1 cellular context compared by ENCODE assay signal in the genomic region with DNA sequence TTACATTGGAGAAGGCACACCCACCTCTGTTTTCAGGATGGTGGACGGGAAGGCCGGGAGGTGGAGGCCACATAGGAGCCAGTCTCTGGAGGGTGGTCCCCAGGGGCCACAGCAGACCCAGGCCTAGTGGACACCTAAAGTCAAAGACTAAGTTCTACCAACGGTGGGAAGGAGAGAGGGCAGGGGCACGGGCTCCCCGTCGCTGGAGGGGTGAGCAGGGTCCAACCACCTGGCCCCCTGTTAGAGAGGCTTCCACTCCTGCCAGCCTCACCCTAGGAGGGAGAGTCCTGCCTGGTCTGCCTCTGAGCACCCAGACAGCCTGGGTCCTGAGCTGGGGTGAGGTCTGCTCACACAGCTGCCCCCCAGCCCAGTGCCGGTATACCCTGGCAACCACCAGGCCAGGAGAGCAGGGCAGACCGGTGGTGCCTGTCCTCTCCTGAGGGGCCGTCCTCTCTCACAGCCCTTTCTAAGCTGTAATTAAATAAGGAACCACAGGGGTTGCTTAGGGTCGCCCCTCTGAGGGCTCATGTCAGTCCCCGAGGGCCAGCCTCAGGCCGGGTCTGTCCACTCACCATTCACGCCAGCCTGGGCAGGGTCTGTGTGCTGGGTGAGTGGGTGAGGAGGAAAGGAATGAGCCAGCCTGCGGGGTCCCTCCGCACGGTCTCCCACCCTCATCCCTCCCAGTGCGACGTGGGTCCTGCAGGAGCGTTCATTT.
TF ChIP-seq lines count a peak whose summit lies in the region.

No MANE protein-coding gene starts in this region.

TF ChIP-seq in A549, 52 proteins besides CTCF, POLR2A, EP300 and RAD21:
- TF ChIP-seq MAFK (IDR thresholded peaks at IDR 0.05; ENCODE audit: partially characterized antibody), result no peak
- TF ChIP-seq, protein P1, sequence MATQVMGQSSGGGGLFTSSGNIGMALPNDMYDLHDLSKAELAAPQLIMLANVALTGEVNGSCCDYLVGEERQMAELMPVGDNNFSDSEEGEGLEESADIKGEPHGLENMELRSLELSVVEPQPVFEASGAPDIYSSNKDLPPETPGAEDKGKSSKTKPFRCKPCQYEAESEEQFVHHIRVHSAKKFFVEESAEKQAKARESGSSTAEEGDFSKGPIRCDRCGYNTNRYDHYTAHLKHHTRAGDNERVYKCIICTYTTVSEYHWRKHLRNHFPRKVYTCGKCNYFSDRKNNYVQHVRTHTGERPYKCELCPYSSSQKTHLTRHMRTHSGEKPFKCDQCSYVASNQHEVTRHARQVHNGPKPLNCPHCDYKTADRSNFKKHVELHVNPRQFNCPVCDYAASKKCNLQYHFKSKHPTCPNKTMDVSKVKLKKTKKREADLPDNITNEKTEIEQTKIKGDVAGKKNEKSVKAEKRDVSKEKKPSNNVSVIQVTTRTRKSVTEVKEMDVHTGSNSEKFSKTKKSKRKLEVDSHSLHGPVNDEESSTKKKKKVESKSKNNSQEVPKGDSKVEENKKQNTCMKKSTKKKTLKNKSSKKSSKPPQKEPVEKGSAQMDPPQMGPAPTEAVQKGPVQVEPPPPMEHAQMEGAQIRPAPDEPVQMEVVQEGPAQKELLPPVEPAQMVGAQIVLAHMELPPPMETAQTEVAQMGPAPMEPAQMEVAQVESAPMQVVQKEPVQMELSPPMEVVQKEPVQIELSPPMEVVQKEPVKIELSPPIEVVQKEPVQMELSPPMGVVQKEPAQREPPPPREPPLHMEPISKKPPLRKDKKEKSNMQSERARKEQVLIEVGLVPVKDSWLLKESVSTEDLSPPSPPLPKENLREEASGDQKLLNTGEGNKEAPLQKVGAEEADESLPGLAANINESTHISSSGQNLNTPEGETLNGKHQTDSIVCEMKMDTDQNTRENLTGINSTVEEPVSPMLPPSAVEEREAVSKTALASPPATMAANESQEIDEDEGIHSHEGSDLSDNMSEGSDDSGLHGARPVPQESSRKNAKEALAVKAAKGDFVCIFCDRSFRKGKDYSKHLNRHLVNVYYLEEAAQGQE (IDR thresholded peaks at IDR 0.05), result no peak
- no peak for TF ChIP-seq EHMT2 (IDR thresholded peaks at IDR 0.05; ENCODE audit: low read depth)
- no peak for TF ChIP-seq FOSL2 (IDR thresholded peaks at IDR 0.05)
- no peak for TF ChIP-seq FOSL2 (CRISPR knock-in tag; IDR thresholded peaks at IDR 0.05)
- TF ChIP-seq, protein P2, sequence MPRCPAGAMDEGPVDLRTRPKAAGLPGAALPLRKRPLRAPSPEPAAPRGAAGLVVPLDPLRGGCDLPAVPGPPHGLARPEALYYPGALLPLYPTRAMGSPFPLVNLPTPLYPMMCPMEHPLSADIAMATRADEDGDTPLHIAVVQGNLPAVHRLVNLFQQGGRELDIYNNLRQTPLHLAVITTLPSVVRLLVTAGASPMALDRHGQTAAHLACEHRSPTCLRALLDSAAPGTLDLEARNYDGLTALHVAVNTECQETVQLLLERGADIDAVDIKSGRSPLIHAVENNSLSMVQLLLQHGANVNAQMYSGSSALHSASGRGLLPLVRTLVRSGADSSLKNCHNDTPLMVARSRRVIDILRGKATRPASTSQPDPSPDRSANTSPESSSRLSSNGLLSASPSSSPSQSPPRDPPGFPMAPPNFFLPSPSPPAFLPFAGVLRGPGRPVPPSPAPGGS (IDR thresholded peaks at IDR 0.05), result no peak
- TF ChIP-seq NPAS2 (CRISPR knock-in tag; IDR thresholded peaks at IDR 0.05; ENCODE audit: borderline replicate concordance), result no peak
- no peak for TF ChIP-seq MYC (IDR thresholded peaks at IDR 0.05; ENCODE audit: borderline replicate concordance, low read length)
- TF ChIP-seq SMC3 (IDR thresholded peaks at IDR 0.05), result no peak
- no peak for TF ChIP-seq MAZ (IDR thresholded peaks at IDR 0.05; ENCODE audit: borderline replicate concordance, low read depth, low read length)
- TF ChIP-seq, protein P3, sequence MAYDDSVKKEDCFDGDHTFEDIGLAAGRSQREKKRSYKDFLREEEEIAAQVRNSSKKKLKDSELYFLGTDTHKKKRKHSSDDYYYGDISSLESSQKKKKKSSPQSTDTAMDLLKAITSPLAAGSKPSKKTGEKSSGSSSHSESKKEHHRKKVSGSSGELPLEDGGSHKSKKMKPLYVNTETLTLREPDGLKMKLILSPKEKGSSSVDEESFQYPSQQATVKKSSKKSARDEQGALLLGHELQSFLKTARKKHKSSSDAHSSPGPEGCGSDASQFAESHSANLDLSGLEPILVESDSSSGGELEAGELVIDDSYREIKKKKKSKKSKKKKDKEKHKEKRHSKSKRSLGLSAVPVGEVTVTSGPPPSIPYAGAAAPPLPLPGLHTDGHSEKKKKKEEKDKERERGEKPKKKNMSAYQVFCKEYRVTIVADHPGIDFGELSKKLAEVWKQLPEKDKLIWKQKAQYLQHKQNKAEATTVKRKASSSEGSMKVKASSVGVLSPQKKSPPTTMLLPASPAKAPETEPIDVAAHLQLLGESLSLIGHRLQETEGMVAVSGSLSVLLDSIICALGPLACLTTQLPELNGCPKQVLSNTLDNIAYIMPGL (CRISPR knock-in tag; IDR thresholded peaks at IDR 0.05; ENCODE audit: borderline replicate concordance), result no peak
- TF ChIP-seq CBX2 (IDR thresholded peaks at IDR 0.05; ENCODE audit: borderline replicate concordance, low read depth), result no peak
- TF ChIP-seq, protein P4, sequence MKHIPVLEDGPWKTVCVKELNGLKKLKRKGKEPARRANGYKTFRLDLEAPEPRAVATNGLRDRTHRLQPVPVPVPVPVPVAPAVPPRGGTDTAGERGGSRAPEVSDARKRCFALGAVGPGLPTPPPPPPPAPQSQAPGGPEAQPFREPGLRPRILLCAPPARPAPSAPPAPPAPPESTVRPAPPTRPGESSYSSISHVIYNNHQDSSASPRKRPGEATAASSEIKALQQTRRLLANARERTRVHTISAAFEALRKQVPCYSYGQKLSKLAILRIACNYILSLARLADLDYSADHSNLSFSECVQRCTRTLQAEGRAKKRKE (CRISPR knock-in tag; IDR thresholded peaks at IDR 0.05; ENCODE audit: low read depth), result no peak
- TF ChIP-seq KDM5A (IDR thresholded peaks at IDR 0.05), result no peak
- no peak for TF ChIP-seq CHD2 (IDR thresholded peaks at IDR 0.05; ENCODE audit: low read length, partially characterized antibody)
- no peak for TF ChIP-seq ZNF302 (CRISPR knock-in tag; IDR thresholded peaks at IDR 0.05)
- TF ChIP-seq RFX5 (IDR thresholded peaks at IDR 0.05), result no peak
TF ChIP-seq in A549: peak in this region for 0.
